In genomic region chr2:74147729-74148456, GRCh38 we compare ENCODE assay signal across 8 cellular contexts. TPM values are rescaled to one million over a fixed set of nuclear protein-coding genes. Genes with fewer than 3 reads are reported as not detected.
A peak's percentile ranks its signal among the peaks of the same experiment; 100 is the strongest.
DNase-seq lines count a peak whose midpoint lies in the region; ATAC-seq and TF ChIP-seq lines count a peak whose summit lies in the region.

A gene with protein sequence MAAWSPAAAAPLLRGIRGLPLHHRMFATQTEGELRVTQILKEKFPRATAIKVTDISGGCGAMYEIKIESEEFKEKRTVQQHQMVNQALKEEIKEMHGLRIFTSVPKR (minus strand): TSS chr2:74147912. CDS start chr2:74147874, 38 bp downstream.

- 0% methylated on average over 8 to 10 of the region's 67 CpGs for WGBS in gastroesophageal sphincter (ENCODE audit: low coverage in 1 of 2), 2 donors

- H3F3A ChIP-seq in GM23338 (replicated peaks; ENCODE audit: low read depth) = peaks cover 4% of the 10 kb centered on the region; the same call in 1 of the 2 replicates

- in situ Hi-C loops in G401 (cut with HindIII; ENCODE audit: low sequenced_read_pairs) = no loop called here

- H3K27ac Mint-ChIP-seq in GM23338 = no peak within 1 kb of the TSS

- DNase-seq in G401 (ENCODE audit: low spot score) (peak; percentile 87), GM23338 (ENCODE audit: low spot score) (peak; percentile 94), LHCN-M2 (ENCODE audit: low read depth) (peak; percentile 80), SHP77 (lab: John Stamatoyannopoulos, UW) (peak; percentile 76 to 88), activated gamma-delta T cell treated with Interleukin-2 at 50 U/mL for 16 hours (peak; percentile 81), occipital lobe (lab: John Stamatoyannopoulos, UW) (peak; percentile 80)

- ATAC-seq in GM23338 (peak; percentile 93), gastroesophageal sphincter (peak; percentile 98)

- no peaks in the 10 kb centered on the region for H3K9me3 Mint-ChIP-seq in GM23338

- H4K20me1 ChIP-seq in GM23338 (replicated peaks; ENCODE audit: insufficient read depth) = no peaks in the 10 kb centered on the region; the same call in 1 of the 2 replicates

- H3K36me3 ChIP-seq in GM23338 (ENCODE audit: insufficient read depth) (no peaks in the 10 kb centered on the region), gastroesophageal sphincter (peaks cover 0 to 41% of the 10 kb centered on the region in 2 donors)

- H3K4me1 Mint-ChIP-seq in GM23338 = peaks cover 11% of the 10 kb centered on the region

- no peak for TF ChIP-seq EP300 in gastroesophageal sphincter (IDR thresholded peaks at IDR 0.05)

- H3K27me3 ChIP-seq in GM23338 (ENCODE audit: insufficient read depth) = no peaks in the 10 kb centered on the region
- H3K27me3 ChIP-seq in gastroesophageal sphincter = no peaks in the 10 kb centered on the region

- H3K79me2 ChIP-seq in GM23338 (replicated peaks; ENCODE audit: insufficient read depth) = peaks cover 6% of the 10 kb centered on the region; the same call in 1 of the 2 replicates

- H3K4me3 ChIP-seq in GM23338 = peak within 1 kb of the TSS; percentile 98
- peak within 1 kb of the TSS; percentile 52 to 89 for H3K4me3 ChIP-seq in gastroesophageal sphincter

- H3K27ac ChIP-seq in GM23338 (ENCODE audit: low read depth) (0 out of 2 replicates have a peak within 1 kb of the TSS, but pooled peaks have one; percentile 69), gastroesophageal sphincter (peak within 1 kb of the TSS; percentile 30 to 83 (median 77)), temporal lobe (ENCODE audit: low read depth, low read length) (peak within 1 kb of the TSS; percentile 52)

- H3K4me1 ChIP-seq in GM23338 (ENCODE audit: insufficient read depth) (peaks cover 19% of the 10 kb centered on the region), gastroesophageal sphincter (peaks cover 0 to 37% (median 16%) of the 10 kb centered on the region in 3 donors)

- H3K27me3 Mint-ChIP-seq in GM23338 (ENCODE audit: insufficient read depth, low read depth, poor library complexity) = no peaks in the 10 kb centered on the region

- peak within 1 kb of the TSS; percentile 99 for H3K4me2 ChIP-seq in GM23338

- TF ChIP-seq CTCF in GM23338 (conservative IDR thresholded peaks at IDR 0.05; ENCODE audit: low read depth in 2 of 2) = peak; percentile 39 to 72
- TF ChIP-seq CTCF in gastroesophageal sphincter (IDR thresholded peaks at IDR 0.05) = peak in 3 of 4 experiments; percentile 48 to 92 (median 52)

- H3K9me3 ChIP-seq in gastroesophageal sphincter = no peaks in the 10 kb centered on the region

- no peak within 1 kb of the TSS for H3K4me3 Mint-ChIP-seq in GM23338

- peaks cover 22% of the 10 kb centered on the region; the same call in 2 of the 3 replicates for H3K36me3 Mint-ChIP-seq in GM23338 (ENCODE audit: low read depth)

- TF ChIP-seq POLR2A in gastroesophageal sphincter (IDR thresholded peaks at IDR 0.05) = peak; percentile 33 to 50

- H3K9me2 ChIP-seq in GM23338 (ENCODE audit: insufficient read depth) = no peaks in the 10 kb centered on the region

- peak within 1 kb of the TSS; percentile 100 for H2AFZ ChIP-seq in GM23338

TF ChIP-seq in GM23338, 12 proteins besides CTCF, POLR2A, EP300 and RAD21 (continues in another document):
- no peak for TF ChIP-seq EZH2 (IDR thresholded peaks at IDR 0.05; ENCODE audit: low read depth, unreplicated experiment)
- peak; percentile 75 for TF ChIP-seq CREB1 (CRISPR knock-in tag; IDR thresholded peaks at IDR 0.05; ENCODE audit: low read depth)
- TF ChIP-seq, protein P1, sequence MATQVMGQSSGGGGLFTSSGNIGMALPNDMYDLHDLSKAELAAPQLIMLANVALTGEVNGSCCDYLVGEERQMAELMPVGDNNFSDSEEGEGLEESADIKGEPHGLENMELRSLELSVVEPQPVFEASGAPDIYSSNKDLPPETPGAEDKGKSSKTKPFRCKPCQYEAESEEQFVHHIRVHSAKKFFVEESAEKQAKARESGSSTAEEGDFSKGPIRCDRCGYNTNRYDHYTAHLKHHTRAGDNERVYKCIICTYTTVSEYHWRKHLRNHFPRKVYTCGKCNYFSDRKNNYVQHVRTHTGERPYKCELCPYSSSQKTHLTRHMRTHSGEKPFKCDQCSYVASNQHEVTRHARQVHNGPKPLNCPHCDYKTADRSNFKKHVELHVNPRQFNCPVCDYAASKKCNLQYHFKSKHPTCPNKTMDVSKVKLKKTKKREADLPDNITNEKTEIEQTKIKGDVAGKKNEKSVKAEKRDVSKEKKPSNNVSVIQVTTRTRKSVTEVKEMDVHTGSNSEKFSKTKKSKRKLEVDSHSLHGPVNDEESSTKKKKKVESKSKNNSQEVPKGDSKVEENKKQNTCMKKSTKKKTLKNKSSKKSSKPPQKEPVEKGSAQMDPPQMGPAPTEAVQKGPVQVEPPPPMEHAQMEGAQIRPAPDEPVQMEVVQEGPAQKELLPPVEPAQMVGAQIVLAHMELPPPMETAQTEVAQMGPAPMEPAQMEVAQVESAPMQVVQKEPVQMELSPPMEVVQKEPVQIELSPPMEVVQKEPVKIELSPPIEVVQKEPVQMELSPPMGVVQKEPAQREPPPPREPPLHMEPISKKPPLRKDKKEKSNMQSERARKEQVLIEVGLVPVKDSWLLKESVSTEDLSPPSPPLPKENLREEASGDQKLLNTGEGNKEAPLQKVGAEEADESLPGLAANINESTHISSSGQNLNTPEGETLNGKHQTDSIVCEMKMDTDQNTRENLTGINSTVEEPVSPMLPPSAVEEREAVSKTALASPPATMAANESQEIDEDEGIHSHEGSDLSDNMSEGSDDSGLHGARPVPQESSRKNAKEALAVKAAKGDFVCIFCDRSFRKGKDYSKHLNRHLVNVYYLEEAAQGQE (IDR thresholded peaks at IDR 0.05; ENCODE audit: unreplicated experiment) = no peak
- TF ChIP-seq JUNB (IDR thresholded peaks at IDR 0.05; ENCODE audit: unreplicated experiment) = no peak
- TF ChIP-seq, protein P2, sequence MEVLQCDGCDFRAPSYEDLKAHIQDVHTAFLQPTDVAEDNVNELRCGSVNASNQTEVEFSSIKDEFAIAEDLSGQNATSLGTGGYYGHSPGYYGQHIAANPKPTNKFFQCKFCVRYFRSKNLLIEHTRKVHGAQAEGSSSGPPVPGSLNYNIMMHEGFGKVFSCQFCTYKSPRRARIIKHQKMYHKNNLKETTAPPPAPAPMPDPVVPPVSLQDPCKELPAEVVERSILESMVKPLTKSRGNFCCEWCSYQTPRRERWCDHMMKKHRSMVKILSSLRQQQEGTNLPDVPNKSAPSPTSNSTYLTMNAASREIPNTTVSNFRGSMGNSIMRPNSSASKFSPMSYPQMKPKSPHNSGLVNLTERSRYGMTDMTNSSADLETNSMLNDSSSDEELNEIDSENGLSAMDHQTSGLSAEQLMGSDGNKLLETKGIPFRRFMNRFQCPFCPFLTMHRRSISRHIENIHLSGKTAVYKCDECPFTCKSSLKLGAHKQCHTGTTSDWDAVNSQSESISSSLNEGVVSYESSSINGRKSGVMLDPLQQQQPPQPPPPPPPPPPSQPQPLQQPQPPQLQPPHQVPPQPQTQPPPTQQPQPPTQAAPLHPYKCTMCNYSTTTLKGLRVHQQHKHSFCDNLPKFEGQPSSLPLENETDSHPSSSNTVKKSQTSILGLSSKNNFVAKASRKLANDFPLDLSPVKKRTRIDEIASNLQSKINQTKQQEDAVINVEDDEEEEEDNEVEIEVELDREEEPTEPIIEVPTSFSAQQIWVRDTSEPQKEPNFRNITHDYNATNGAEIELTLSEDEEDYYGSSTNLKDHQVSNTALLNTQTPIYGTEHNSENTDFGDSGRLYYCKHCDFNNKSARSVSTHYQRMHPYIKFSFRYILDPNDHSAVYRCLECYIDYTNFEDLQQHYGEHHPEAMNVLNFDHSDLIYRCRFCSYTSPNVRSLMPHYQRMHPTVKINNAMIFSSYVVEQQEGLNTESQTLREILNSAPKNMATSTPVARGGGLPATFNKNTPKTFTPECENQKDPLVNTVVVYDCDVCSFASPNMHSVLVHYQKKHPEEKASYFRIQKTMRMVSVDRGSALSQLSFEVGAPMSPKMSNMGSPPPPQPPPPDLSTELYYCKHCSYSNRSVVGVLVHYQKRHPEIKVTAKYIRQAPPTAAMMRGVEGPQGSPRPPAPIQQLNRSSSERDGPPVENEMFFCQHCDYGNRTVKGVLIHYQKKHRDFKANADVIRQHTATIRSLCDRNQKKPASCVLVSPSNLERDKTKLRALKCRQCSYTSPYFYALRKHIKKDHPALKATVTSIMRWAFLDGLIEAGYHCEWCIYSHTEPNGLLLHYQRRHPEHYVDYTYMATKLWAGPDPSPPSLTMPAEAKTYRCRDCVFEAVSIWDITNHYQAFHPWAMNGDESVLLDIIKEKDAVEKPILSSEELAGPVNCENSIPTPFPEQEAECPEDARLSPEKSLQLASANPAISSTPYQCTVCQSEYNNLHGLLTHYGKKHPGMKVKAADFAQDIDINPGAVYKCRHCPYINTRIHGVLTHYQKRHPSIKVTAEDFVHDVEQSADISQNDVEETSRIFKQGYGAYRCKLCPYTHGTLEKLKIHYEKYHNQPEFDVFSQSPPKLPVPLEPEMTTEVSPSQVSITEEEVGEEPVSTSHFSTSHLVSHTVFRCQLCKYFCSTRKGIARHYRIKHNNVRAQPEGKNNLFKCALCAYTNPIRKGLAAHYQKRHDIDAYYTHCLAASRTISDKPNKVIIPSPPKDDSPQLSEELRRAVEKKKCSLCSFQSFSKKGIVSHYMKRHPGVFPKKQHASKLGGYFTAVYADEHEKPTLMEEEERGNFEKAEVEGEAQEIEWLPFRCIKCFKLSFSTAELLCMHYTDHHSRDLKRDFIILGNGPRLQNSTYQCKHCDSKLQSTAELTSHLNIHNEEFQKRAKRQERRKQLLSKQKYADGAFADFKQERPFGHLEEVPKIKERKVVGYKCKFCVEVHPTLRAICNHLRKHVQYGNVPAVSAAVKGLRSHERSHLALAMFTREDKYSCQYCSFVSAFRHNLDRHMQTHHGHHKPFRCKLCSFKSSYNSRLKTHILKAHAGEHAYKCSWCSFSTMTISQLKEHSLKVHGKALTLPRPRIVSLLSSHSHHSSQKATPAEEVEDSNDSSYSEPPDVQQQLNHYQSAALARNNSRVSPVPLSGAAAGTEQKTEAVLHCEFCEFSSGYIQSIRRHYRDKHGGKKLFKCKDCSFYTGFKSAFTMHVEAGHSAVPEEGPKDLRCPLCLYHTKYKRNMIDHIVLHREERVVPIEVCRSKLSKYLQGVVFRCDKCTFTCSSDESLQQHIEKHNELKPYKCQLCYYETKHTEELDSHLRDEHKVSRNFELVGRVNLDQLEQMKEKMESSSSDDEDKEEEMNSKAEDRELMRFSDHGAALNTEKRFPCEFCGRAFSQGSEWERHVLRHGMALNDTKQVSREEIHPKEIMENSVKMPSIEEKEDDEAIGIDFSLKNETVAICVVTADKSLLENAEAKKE (CRISPR knock-in tag; IDR thresholded peaks at IDR 0.05) = no peak
- no peak for TF ChIP-seq ZNF331 (CRISPR knock-in tag; IDR thresholded peaks at IDR 0.05; ENCODE audit: low read depth)
- no peak for TF ChIP-seq NANOG (IDR thresholded peaks at IDR 0.05; ENCODE audit: borderline replicate concordance)

RNA-seq across cellular contexts. Expression of the gene that starts here (rescaled TPM):
- 121 and 145 TPM in 2 replicates for total RNA-seq in G401 (2014; rRNA removed; shearing (Covaris generic))
- total RNA-seq in GM23338 (2014; rRNA removed; shearing (Covaris generic)) = 36.2 and 89.8 TPM in 2 replicates
- polyA plus RNA-seq in GM23338 (2016; fragmentation: Nextera tagmentation; extraction: Ambion mirVana) = 233 and 235 TPM in 2 replicates
- total RNA-seq in LHCN-M2 (2014; rRNA removed) = 92.3 and 116 TPM in 2 replicates
- 76.9 TPM for polyA plus RNA-seq in LHCN-M2 (2012)
- total RNA-seq in gastroesophageal sphincter = 10 to 100 TPM; 15.5 to 43.1 (median 30.5) TPM
- total RNA-seq in occipital lobe = 24.5 TPM
- 19.7 TPM for total RNA-seq in temporal lobe

Comparison
In these comparisons a context has a peak if more than half of its experiments do, and no peak if none do; other contexts are left out.
1. Peak in every context shown above with its lines: DNase-seq, ATAC-seq, H3K4me3 ChIP-seq and H3K27ac ChIP-seq.